ENCODE assay signal across 9 cellular contexts in genomic region chr17:39194089-39194984, GRCh38. TPM values are rescaled to one million over a fixed set of nuclear protein-coding genes. Genes with fewer than 3 reads are reported as not detected.
DNase-seq lines count a peak whose midpoint lies in the region; ATAC-seq, FAIRE-seq and TF ChIP-seq lines count a peak whose summit lies in the region.
"Had no signal": no experiment of that assay in that cellular context is flagged by ENCODE, and none has a peak within 500 bp of the region (broad histone marks: within the 10 kb centered on the region; RNA-seq: fewer than 3 reads in every experiment).

No MANE protein-coding gene starts in this region.

- no peak overlapping the region for H3K4me3 ChIP-seq in GM12878
- peak overlapping the region in 3 of 4 donors; percentile 26 to 98 (median 88) for H3K4me3 ChIP-seq in upper lobe of left lung

- no peak for ATAC-seq in activated CD8-positive, alpha-beta T cell treated with anti-CD3 and anti-CD28 coated beads, Interleukin-2, amount 10 ng/mL, durations not matched to agents 7 days and 5 days
- no peak for ATAC-seq in activated CD8-positive, alpha-beta T cell treated with anti-CD3 and anti-CD28 coated beads for 36 hours
- ATAC-seq in GM12878: no peak
- ATAC-seq in upper lobe of left lung (ENCODE audit: low FRiP score in 2 of 2): peak; percentile 29 to 41
- no peak for ATAC-seq in HG03159 (IDR thresholded peaks at IDR 0.05; ENCODE audit: unreplicated experiment)
- no peak for ATAC-seq in GM18858 (IDR thresholded peaks at IDR 0.05; ENCODE audit: unreplicated experiment)

- POLR2A ChIA-PET in activated CD8-positive, alpha-beta T cell treated with anti-CD3 and anti-CD28 coated beads, Interleukin-2, amount 10 ng/mL, durations not matched to agents 7 days and 5 days (lab: Charles Lee): interaction anchor here (1.4 kb wide), 1 partner anchor 9 kb away, joined by 3 read pairs; no protein-coding TSS in a partner anchor
- POLR2A ChIA-PET in activated CD8-positive, alpha-beta T cell treated with anti-CD3 and anti-CD28 coated beads for 36 hours (lab: Charles Lee): interaction anchor here (1.8 kb wide), 1 partner anchor 10 kb away, joined by 6 read pairs; no protein-coding TSS in a partner anchor
- POLR2A ChIA-PET in GM12878 (lab: Charles Lee): interaction anchor here (0.5 to 2.0 kb wide), 3 partner anchors 13 to 42 kb away, joined by 3 to 9 read pairs (median 3); no protein-coding TSS in a partner anchor

- SMC1A ChIA-PET in GM12878 (lab: Charles Lee; ENCODE audit: uncharacterized antibody, unreplicated experiment): interaction anchor here (0.9 kb wide), 1 partner anchor 30 kb away, joined by 3 read pairs; no protein-coding TSS in a partner anchor

- H3K4me1 ChIP-seq in GM12878 (ENCODE audit: control insufficient read depth, insufficient read depth, low read length): peaks cover 14% of the 10 kb centered on the region
- peaks cover 24 to 51% (median 38%) of the 10 kb centered on the region in 4 donors for H3K4me1 ChIP-seq in upper lobe of left lung

- 90% methylated on average over 18 of the region's 20 CpGs for WGBS in GM12878 (ENCODE audit: insufficient coverage, insufficient replicate concordance, low lambda C conversion rate, missing lambda C conversion rate)
- 64 to 69% methylated on average over 16 to 20 of the region's 20 CpGs for WGBS in upper lobe of left lung, 2 donors

- TF ChIP-seq POLR2A in GM12878 (IDR thresholded peaks at IDR 0.05; ENCODE audit: low read depth, low read length) (no peak), upper lobe of left lung (IDR thresholded peaks at IDR 0.05) (no peak), H54 (IDR thresholded peaks at IDR 0.05; ENCODE audit: low read depth, low read length) (no peak)

- H3K27ac ChIP-seq in GM12878 (ENCODE audit: control insufficient read depth, insufficient read depth) (no peak overlapping the region), upper lobe of left lung (peak overlapping the region; percentile 9 to 98 (median 82))

- FAIRE-seq in GM12878 (lab: Jason Lieb, UNC) (no peak), H54 (lab: Jason Lieb, UNC) (no peak)

- H3K27me3 Mint-ChIP-seq in activated CD8-positive, alpha-beta T cell treated with anti-CD3 and anti-CD28 coated beads, Interleukin-2, amount 10 ng/mL, durations not matched to agents 7 days and 5 days (ENCODE audit: low read depth): no peaks in the 10 kb centered on the region
- H3K27me3 Mint-ChIP-seq in activated CD8-positive, alpha-beta T cell treated with anti-CD3 and anti-CD28 coated beads for 36 hours: no peaks in the 10 kb centered on the region
- H3K27me3 Mint-ChIP-seq in immature natural killer cell (ENCODE audit: low read depth in 3 of 3): peaks cover 0 to 3% (median 3%) of the 10 kb centered on the region in 3 donors

- 0 out of 2 replicates have a peak overlapping the region, but pooled peaks have one; percentile 3 for H3K4me2 ChIP-seq in GM12878 (ENCODE audit: control insufficient read depth, insufficient read depth)

- in situ Hi-C loops in GM12878 (cut with MboI): no loop called here

- H3K4me1 Mint-ChIP-seq in activated CD8-positive, alpha-beta T cell treated with anti-CD3 and anti-CD28 coated beads, Interleukin-2, amount 10 ng/mL, durations not matched to agents 7 days and 5 days (ENCODE audit: low read depth): peaks cover 46% of the 10 kb centered on the region
- H3K4me1 Mint-ChIP-seq in activated CD8-positive, alpha-beta T cell treated with anti-CD3 and anti-CD28 coated beads for 36 hours (ENCODE audit: low read depth): peaks cover 22% of the 10 kb centered on the region
- peaks cover 35 to 36% of the 10 kb centered on the region in 2 donors for H3K4me1 Mint-ChIP-seq in immature natural killer cell

- intact Hi-C loops in activated CD8-positive, alpha-beta T cell treated with anti-CD3 and anti-CD28 coated beads for 36 hours (cut with micrococcal nuclease): no loop called here
- intact Hi-C loops in GM12878 (cut with micrococcal nuclease; ENCODE audit: unreplicated experiment): no loop called here

- H3K9ac ChIP-seq in GM12878 (ENCODE audit: control insufficient read depth, insufficient read depth, low read length): no peak overlapping the region

- CTCF ChIA-PET in activated CD8-positive, alpha-beta T cell treated with anti-CD3 and anti-CD28 coated beads, Interleukin-2, amount 10 ng/mL, durations not matched to agents 7 days and 5 days (lab: Charles Lee): interaction anchor here (0.6 to 6.9 kb wide), 6 partner anchors 10 to 211 kb away, joined by 3 to 50 read pairs (median 6); no protein-coding TSS in a partner anchor
- CTCF ChIA-PET in activated CD8-positive, alpha-beta T cell treated with anti-CD3 and anti-CD28 coated beads for 36 hours (lab: Charles Lee): interaction anchor here (1.3 to 5.3 kb wide), 5 partner anchors 20 to 50 kb away, joined by 5 to 27 read pairs (median 12); no protein-coding TSS in a partner anchor
- CTCF ChIA-PET in GM12878 (lab: Yijun Ruan, JAX): interaction anchor here (0.7 to 5.3 kb wide), 8 partner anchors 8 to 50 kb away, joined by 3 to 21 read pairs (median 8); partner anchors contain the start of gene ARL5C

- H2AFZ ChIP-seq in GM12878 (ENCODE audit: control insufficient read depth, low read depth, low read length): no peak overlapping the region

- H3K36me3 ChIP-seq in GM12878 (ENCODE audit: control insufficient read depth in 2 of 2, insufficient read depth in 2 of 2, low read length in 1 of 2) (peaks cover 0 to 6% of the 10 kb centered on the region in 2 experiments; a peak in 2 of 4 replicates), upper lobe of left lung (peaks cover 5 to 52% (median 30%) of the 10 kb centered on the region in 4 donors)

- peak overlapping the region; percentile 66 for H3K27ac Mint-ChIP-seq in activated CD8-positive, alpha-beta T cell treated with anti-CD3 and anti-CD28 coated beads, Interleukin-2, amount 10 ng/mL, durations not matched to agents 7 days and 5 days
- H3K27ac Mint-ChIP-seq in activated CD8-positive, alpha-beta T cell treated with anti-CD3 and anti-CD28 coated beads for 36 hours: no peak overlapping the region
- H3K27ac Mint-ChIP-seq in immature natural killer cell: peak overlapping the region in 5 of 6 donors; percentile 0 to 46 (median 24)

- H4K20me1 ChIP-seq in GM12878 (ENCODE audit: control insufficient read depth, insufficient read depth): no peaks in the 10 kb centered on the region

- peaks cover 9% of the 10 kb centered on the region for H3K79me2 ChIP-seq in GM12878 (ENCODE audit: control insufficient read depth, insufficient read depth, low read length)

- H3K36me3 Mint-ChIP-seq in activated CD8-positive, alpha-beta T cell treated with anti-CD3 and anti-CD28 coated beads, Interleukin-2, amount 10 ng/mL, durations not matched to agents 7 days and 5 days (ENCODE audit: low read depth): peaks cover 21% of the 10 kb centered on the region
- peaks cover 6% of the 10 kb centered on the region for H3K36me3 Mint-ChIP-seq in activated CD8-positive, alpha-beta T cell treated with anti-CD3 and anti-CD28 coated beads for 36 hours (ENCODE audit: low read depth)
- H3K36me3 Mint-ChIP-seq in immature natural killer cell: peaks cover 4 to 8% (median 7%) of the 10 kb centered on the region in 3 donors

- H3K9me3 Mint-ChIP-seq in activated CD8-positive, alpha-beta T cell treated with anti-CD3 and anti-CD28 coated beads, Interleukin-2, amount 10 ng/mL, durations not matched to agents 7 days and 5 days (ENCODE audit: insufficient read depth): no peaks in the 10 kb centered on the region
- H3K9me3 Mint-ChIP-seq in activated CD8-positive, alpha-beta T cell treated with anti-CD3 and anti-CD28 coated beads for 36 hours: no peaks in the 10 kb centered on the region
- H3K9me3 Mint-ChIP-seq in immature natural killer cell: no peaks in the 10 kb centered on the region

- RAD21 ChIA-PET in GM12878 (lab: Charles Lee; ENCODE audit: unreplicated experiment): no interaction called here

- no peak for TF ChIP-seq CTCF in activated CD8-positive, alpha-beta T cell treated with anti-CD3 and anti-CD28 coated beads for 36 hours (IDR thresholded peaks at IDR 0.05)
- no peak for TF ChIP-seq CTCF in GM12878 (IDR thresholded peaks at IDR 0.05 in 2 of 3, conservative IDR thresholded peaks at IDR 0.05 in 1 of 3; ENCODE audit: control insufficient read depth in 2 of 3, extremely low read depth in 1 of 3, insufficient read depth in 1 of 3, low read depth in 3 of 3, low read length in 3 of 3)
- peak in 3 of 6 experiments; percentile 14 to 36 (median 24) for TF ChIP-seq CTCF in upper lobe of left lung (IDR thresholded peaks at IDR 0.05)

- H3K27me3 ChIP-seq in GM12878 (replicated peaks in 1 of 2; ENCODE audit: control insufficient read depth in 2 of 2, insufficient read depth in 2 of 2, low read length in 1 of 2) (no peaks in the 10 kb centered on the region), upper lobe of left lung (no peaks in the 10 kb centered on the region)

- no peak for TF ChIP-seq EP300 in GM12878 (IDR thresholded peaks at IDR 0.05; ENCODE audit: borderline replicate concordance in 1 of 2, control insufficient read depth in 1 of 2, low read depth in 2 of 2, low read length in 2 of 2)
- TF ChIP-seq EP300 in upper lobe of left lung (IDR thresholded peaks at IDR 0.05): no peak

- no TSS peak for BruUV-seq in GM12878 (replicated peaks; lab: Mats Ljungman, UMichigan)

- DNase-seq in activated CD8-positive, alpha-beta T cell treated with anti-CD3 and anti-CD28 coated beads, Interleukin-2, amount 10 ng/mL, durations not matched to agents 7 days and 5 days: no peak
- DNase-seq in activated CD8-positive, alpha-beta T cell treated with anti-CD3 and anti-CD28 coated beads for 36 hours: no peak
- DNase-seq in GM12878 (ENCODE audit: low read depth, low spot score) (no peak), immature natural killer cell (no peak), upper lobe of left lung (peak; percentile 72 to 84), H54 (ENCODE audit: insufficient read length, low spot score) (no peak)

- H3K9me3 ChIP-seq in GM12878 (replicated peaks; ENCODE audit: control insufficient read depth, insufficient read depth, low read length) (no peaks in the 10 kb centered on the region), upper lobe of left lung (no peaks in the 10 kb centered on the region)

- TF ChIP-seq RAD21 in GM12878 (IDR thresholded peaks at IDR 0.05; ENCODE audit: insufficient read depth, low read depth, low read length): no peak

- no peak overlapping the region for H3K4me3 Mint-ChIP-seq in activated CD8-positive, alpha-beta T cell treated with anti-CD3 and anti-CD28 coated beads, Interleukin-2, amount 10 ng/mL, durations not matched to agents 7 days and 5 days
- no peak overlapping the region for H3K4me3 Mint-ChIP-seq in activated CD8-positive, alpha-beta T cell treated with anti-CD3 and anti-CD28 coated beads for 36 hours
- no peak overlapping the region for H3K4me3 Mint-ChIP-seq in immature natural killer cell

RNA-seq across cellular contexts. Expression of gene CACNB1, which starts 3.1 kb away (rescaled TPM):
- 10 to 100 TPM; 22.1 to 23.2 TPM for total RNA-seq in activated CD8-positive, alpha-beta T cell treated with anti-CD3 and anti-CD28 coated beads, Interleukin-2, amount 10 ng/mL, durations not matched to agents 7 days and 5 days
- total RNA-seq in activated CD8-positive, alpha-beta T cell treated with anti-CD3 and anti-CD28 coated beads for 36 hours: 10 to 100 TPM; 13.1 to 14.2 TPM
- total RNA-seq in GM12878 (2013; cell fraction: nucleolus; rRNA removed): 33.2 and 35.6 TPM in 2 replicates
- total RNA-seq in GM12878 (2014; rRNA removed): 6.2 and 8.7 TPM in 2 replicates
- total RNA-seq in GM12878 (2014; rRNA removed; fragmentation: Illumina TruSeq; extraction: Trizol): 2.3 and 4.3 TPM in 2 replicates
- total RNA-seq in GM12878 (2021): 10.1 and 15.6 TPM in 2 replicates
- 9.6 TPM for polyA plus RNA-seq in GM12878 (2011; ENCODE audit: low read depth)
- polyA plus RNA-seq in GM12878 (2011; rRNA removed): 3.6 and 8.0 TPM in 2 replicates
- polyA plus RNA-seq in GM12878 (2011; cell fraction: cytosol; rRNA removed): 6.3 and 7.0 TPM in 2 replicates
- polyA plus RNA-seq in GM12878 (2011; cell fraction: nucleus; rRNA removed): 38.2 and 38.3 TPM in 2 replicates
- 4.2 and 4.6 TPM in 2 replicates for polyA plus RNA-seq in GM12878 (2012)
- polyA plus RNA-seq in GM12878 (2014; fragmentation: Illumina TruSeq; extraction: Trizol): 3.8 and 6.3 TPM in 2 replicates
- under 1 TPM; 0.06 to 0.18 TPM for polyA plus RNA-seq in GM12878 (2014; fragmentation: Nextera tagmentation; extraction: Ambion mirVana)
- 12.6 and 14.1 TPM in 2 replicates for polyA plus RNA-seq in GM12878 (2014; rRNA removed)
- 1 to 10 TPM; 4.7 to 6.5 TPM for polyA plus RNA-seq in GM12878 (2016; fragmentation: Nextera tagmentation; extraction: Ambion mirVana)
- 33.6 TPM in 2 replicates for polyA minus RNA-seq in GM12878 (2011; rRNA and poly(A)+ RNA removed)
- polyA minus RNA-seq in GM12878 (2011; cell fraction: cytosol; rRNA and poly(A)+ RNA removed): 4.1 and 4.9 TPM in 2 replicates
- polyA minus RNA-seq in GM12878 (2011; cell fraction: nucleus; rRNA and poly(A)+ RNA removed): 19.9 and 28.1 TPM in 2 replicates
- 1 to 10 TPM in 1 of 3 donors, under 1 TPM in 1, not detected in 1; 0.48 to 5.0 TPM for polyA plus RNA-seq in immature natural killer cell
- total RNA-seq in upper lobe of left lung: 100 to 1,000 TPM in 1 of 6 donors, 10 to 100 TPM in 5; 28.8 to 149 (median 34.0) TPM

RNA-seq across cellular contexts. Expression of gene RPL19, which starts 5.7 kb away (rescaled TPM):
- total RNA-seq in activated CD8-positive, alpha-beta T cell treated with anti-CD3 and anti-CD28 coated beads, Interleukin-2, amount 10 ng/mL, durations not matched to agents 7 days and 5 days: 1,000 to 10,000 TPM; 1,896 to 1,946 TPM
- 1,000 to 10,000 TPM; 3,130 to 3,175 TPM for total RNA-seq in activated CD8-positive, alpha-beta T cell treated with anti-CD3 and anti-CD28 coated beads for 36 hours
- 258 and 286 TPM in 2 replicates for total RNA-seq in GM12878 (2013; cell fraction: nucleolus; rRNA removed)
- 3,345 and 3,660 TPM in 2 replicates for total RNA-seq in GM12878 (2014; rRNA removed)
- total RNA-seq in GM12878 (2014; rRNA removed; fragmentation: Illumina TruSeq; extraction: Trizol): 4,424 and 4,557 TPM in 2 replicates
- total RNA-seq in GM12878 (2021): 2,884 and 2,984 TPM in 2 replicates
- polyA plus RNA-seq in GM12878 (2011; ENCODE audit: low read depth): 2,420 TPM
- 2,325 and 2,496 TPM in 2 replicates for polyA plus RNA-seq in GM12878 (2011; rRNA removed)
- 3,209 and 3,744 TPM in 2 replicates for polyA plus RNA-seq in GM12878 (2011; cell fraction: cytosol; rRNA removed)
- polyA plus RNA-seq in GM12878 (2011; cell fraction: nucleus; rRNA removed): 1,169 and 1,252 TPM in 2 replicates
- polyA plus RNA-seq in GM12878 (2012): 3,096 and 4,247 TPM in 2 replicates
- 2,387 and 5,536 TPM in 2 replicates for polyA plus RNA-seq in GM12878 (2014; fragmentation: Illumina TruSeq; extraction: Trizol)
- 1,000 to 10,000 TPM; 4,826 to 5,082 TPM for polyA plus RNA-seq in GM12878 (2014; fragmentation: Nextera tagmentation; extraction: Ambion mirVana)
- 4,304 and 4,328 TPM in 2 replicates for polyA plus RNA-seq in GM12878 (2014; rRNA removed)
- 1,000 to 10,000 TPM; 1,862 to 1,965 TPM for polyA plus RNA-seq in GM12878 (2016; fragmentation: Nextera tagmentation; extraction: Ambion mirVana)
- 917 and 1,360 TPM in 2 replicates for polyA minus RNA-seq in GM12878 (2011; rRNA and poly(A)+ RNA removed)
- polyA minus RNA-seq in GM12878 (2011; cell fraction: cytosol; rRNA and poly(A)+ RNA removed): 437 and 484 TPM in 2 replicates
- polyA minus RNA-seq in GM12878 (2011; cell fraction: nucleus; rRNA and poly(A)+ RNA removed): 126 and 168 TPM in 2 replicates
- 1,000 to 10,000 TPM; 1,129 to 1,798 (median 1,451) TPM for polyA plus RNA-seq in immature natural killer cell
- total RNA-seq in upper lobe of left lung: 1,000 to 10,000 TPM; 1,356 to 1,902 (median 1,599) TPM

RNA-seq across cellular contexts. Expression of gene ARL5C, which starts 28.4 kb away (rescaled TPM):
- total RNA-seq in activated CD8-positive, alpha-beta T cell treated with anti-CD3 and anti-CD28 coated beads, Interleukin-2, amount 10 ng/mL, durations not matched to agents 7 days and 5 days: not detected
- not detected for total RNA-seq in activated CD8-positive, alpha-beta T cell treated with anti-CD3 and anti-CD28 coated beads for 36 hours
- total RNA-seq in GM12878 (2013; cell fraction: nucleolus; rRNA removed): not detected in 2 replicates
- total RNA-seq in GM12878 (2014; rRNA removed) (not detected in 2 replicates), GM12878 (2014; rRNA removed; fragmentation: Illumina TruSeq; extraction: Trizol) (not detected in 2 replicates), GM12878 (2021) (not detected in 2 replicates), upper lobe of left lung (under 1 TPM in 1 of 6 donors, not detected in 5; 0.39 TPM)
- not detected for polyA plus RNA-seq in GM12878 (2011; ENCODE audit: low read depth)
- polyA plus RNA-seq in GM12878 (2011; rRNA removed) (not detected in 2 replicates), GM12878 (2014; fragmentation: Illumina TruSeq; extraction: Trizol) (not detected in 2 replicates), GM12878 (2014; fragmentation: Nextera tagmentation; extraction: Ambion mirVana) (not detected), GM12878 (2014; rRNA removed) (not detected in 2 replicates), GM12878 (2016; fragmentation: Nextera tagmentation; extraction: Ambion mirVana) (not detected), immature natural killer cell (not detected)
- polyA plus RNA-seq in GM12878 (2011; cell fraction: cytosol; rRNA removed): not detected in 2 replicates
- polyA plus RNA-seq in GM12878 (2011; cell fraction: nucleus; rRNA removed): 0.29 TPM in 1 of 2 replicates, not detected in the other
- 0.04 TPM in 1 of 2 replicates, not detected in the other for polyA plus RNA-seq in GM12878 (2012)
- not detected in 2 replicates for polyA minus RNA-seq in GM12878 (2011; rRNA and poly(A)+ RNA removed)
- not detected in 2 replicates for polyA minus RNA-seq in GM12878 (2011; cell fraction: cytosol; rRNA and poly(A)+ RNA removed)
- not detected in 2 replicates for polyA minus RNA-seq in GM12878 (2011; cell fraction: nucleus; rRNA and poly(A)+ RNA removed)
- total RNA-seq: RPMI7951 had no signal

RNA-seq across cellular contexts. Expression of gene STAC2, which starts 31.4 kb away (rescaled TPM):
- not detected for total RNA-seq in activated CD8-positive, alpha-beta T cell treated with anti-CD3 and anti-CD28 coated beads, Interleukin-2, amount 10 ng/mL, durations not matched to agents 7 days and 5 days
- total RNA-seq in activated CD8-positive, alpha-beta T cell treated with anti-CD3 and anti-CD28 coated beads for 36 hours: under 1 TPM; 0.47 to 0.56 TPM
- total RNA-seq in GM12878 (2013; cell fraction: nucleolus; rRNA removed): not detected in 2 replicates
- not detected in 2 replicates for total RNA-seq in GM12878 (2014; rRNA removed)
- total RNA-seq in GM12878 (2014; rRNA removed; fragmentation: Illumina TruSeq; extraction: Trizol): 0.04 TPM in 1 of 2 replicates, not detected in the other
- total RNA-seq in GM12878 (2021): not detected in 2 replicates
- polyA plus RNA-seq in GM12878 (2011; ENCODE audit: low read depth): not detected
- not detected in 2 replicates for polyA plus RNA-seq in GM12878 (2011; rRNA removed)
- not detected in 2 replicates for polyA plus RNA-seq in GM12878 (2011; cell fraction: cytosol; rRNA removed)
- not detected in 2 replicates for polyA plus RNA-seq in GM12878 (2011; cell fraction: nucleus; rRNA removed)
- polyA plus RNA-seq in GM12878 (2012): 0.04 TPM in 1 of 2 replicates, not detected in the other
- polyA plus RNA-seq in GM12878 (2014; fragmentation: Illumina TruSeq; extraction: Trizol): not detected in 2 replicates
- not detected for polyA plus RNA-seq in GM12878 (2014; fragmentation: Nextera tagmentation; extraction: Ambion mirVana)
- polyA plus RNA-seq in GM12878 (2014; rRNA removed): not detected in 2 replicates
- polyA plus RNA-seq in GM12878 (2016; fragmentation: Nextera tagmentation; extraction: Ambion mirVana): not detected
- polyA minus RNA-seq in GM12878 (2011; rRNA and poly(A)+ RNA removed): not detected in 2 replicates
- polyA minus RNA-seq in GM12878 (2011; cell fraction: cytosol; rRNA and poly(A)+ RNA removed): not detected in 2 replicates
- not detected in 2 replicates for polyA minus RNA-seq in GM12878 (2011; cell fraction: nucleus; rRNA and poly(A)+ RNA removed)
- polyA plus RNA-seq in immature natural killer cell: not detected
- total RNA-seq in upper lobe of left lung: 1 to 10 TPM in 1 of 6 donors, under 1 TPM in 3, not detected in 2; 0.24 to 1.1 (median 0.48) TPM

RNA-seq across cellular contexts. Expression of gene PLXDC1, which starts 42.9 kb away (rescaled TPM):
- total RNA-seq in activated CD8-positive, alpha-beta T cell treated with anti-CD3 and anti-CD28 coated beads, Interleukin-2, amount 10 ng/mL, durations not matched to agents 7 days and 5 days: 1 to 10 TPM; 3.3 to 3.9 TPM
- 1 to 10 TPM; 1.7 to 2.4 TPM for total RNA-seq in activated CD8-positive, alpha-beta T cell treated with anti-CD3 and anti-CD28 coated beads for 36 hours
- 1.2 and 1.8 TPM in 2 replicates for total RNA-seq in GM12878 (2013; cell fraction: nucleolus; rRNA removed)
- total RNA-seq in GM12878 (2014; rRNA removed): not detected in 2 replicates
- total RNA-seq in GM12878 (2014; rRNA removed; fragmentation: Illumina TruSeq; extraction: Trizol): not detected in 2 replicates
- not detected in 2 replicates for total RNA-seq in GM12878 (2021)
- not detected for polyA plus RNA-seq in GM12878 (2011; ENCODE audit: low read depth)
- polyA plus RNA-seq in GM12878 (2011; rRNA removed): 0.16 and 0.22 TPM in 2 replicates
- polyA plus RNA-seq in GM12878 (2011; cell fraction: cytosol; rRNA removed): 0.04 and 0.23 TPM in 2 replicates
- 0.45 and 0.63 TPM in 2 replicates for polyA plus RNA-seq in GM12878 (2011; cell fraction: nucleus; rRNA removed)
- 0.22 and 0.28 TPM in 2 replicates for polyA plus RNA-seq in GM12878 (2012)
- polyA plus RNA-seq in GM12878 (2014; fragmentation: Illumina TruSeq; extraction: Trizol): 0.03 TPM in 1 of 2 replicates, not detected in the other
- not detected for polyA plus RNA-seq in GM12878 (2014; fragmentation: Nextera tagmentation; extraction: Ambion mirVana)
- not detected in 2 replicates for polyA plus RNA-seq in GM12878 (2014; rRNA removed)
- under 1 TPM in 1 of 2 experiments, not detected in 1; 0.30 TPM for polyA plus RNA-seq in GM12878 (2016; fragmentation: Nextera tagmentation; extraction: Ambion mirVana)
- polyA minus RNA-seq in GM12878 (2011; rRNA and poly(A)+ RNA removed): not detected in 2 replicates
- polyA minus RNA-seq in GM12878 (2011; cell fraction: cytosol; rRNA and poly(A)+ RNA removed): not detected in 2 replicates
- not detected in 2 replicates for polyA minus RNA-seq in GM12878 (2011; cell fraction: nucleus; rRNA and poly(A)+ RNA removed)
- polyA plus RNA-seq in immature natural killer cell: 1 to 10 TPM; 2.8 to 9.7 (median 6.8) TPM
- total RNA-seq in upper lobe of left lung: 10 to 100 TPM in 3 of 6 donors, 1 to 10 TPM in 3; 3.8 to 47.1 (median 10.5) TPM

Comparison
In these comparisons a context has a peak if more than half of its experiments do, and no peak if none do; other contexts are left out.
1. ATAC-seq: peak in upper lobe of left lung (2 of 2); none in activated CD8-positive, alpha-beta T cell treated with anti-CD3 and anti-CD28 coated beads, Interleukin-2, amount 10 ng/mL, durations not matched to agents 7 days and 5 days (single experiment), activated CD8-positive, alpha-beta T cell treated with anti-CD3 and anti-CD28 coated beads for 36 hours (single experiment), GM12878 (single experiment), HG03159 (single experiment) and GM18858 (single experiment).
2. DNase-seq: peak in upper lobe of left lung (2 of 2); none in activated CD8-positive, alpha-beta T cell treated with anti-CD3 and anti-CD28 coated beads, Interleukin-2, amount 10 ng/mL, durations not matched to agents 7 days and 5 days (single experiment), activated CD8-positive, alpha-beta T cell treated with anti-CD3 and anti-CD28 coated beads for 36 hours (single experiment), GM12878 (single experiment), immature natural killer cell (0 of 3) and H54 (single experiment).